In the genomic region with DNA sequence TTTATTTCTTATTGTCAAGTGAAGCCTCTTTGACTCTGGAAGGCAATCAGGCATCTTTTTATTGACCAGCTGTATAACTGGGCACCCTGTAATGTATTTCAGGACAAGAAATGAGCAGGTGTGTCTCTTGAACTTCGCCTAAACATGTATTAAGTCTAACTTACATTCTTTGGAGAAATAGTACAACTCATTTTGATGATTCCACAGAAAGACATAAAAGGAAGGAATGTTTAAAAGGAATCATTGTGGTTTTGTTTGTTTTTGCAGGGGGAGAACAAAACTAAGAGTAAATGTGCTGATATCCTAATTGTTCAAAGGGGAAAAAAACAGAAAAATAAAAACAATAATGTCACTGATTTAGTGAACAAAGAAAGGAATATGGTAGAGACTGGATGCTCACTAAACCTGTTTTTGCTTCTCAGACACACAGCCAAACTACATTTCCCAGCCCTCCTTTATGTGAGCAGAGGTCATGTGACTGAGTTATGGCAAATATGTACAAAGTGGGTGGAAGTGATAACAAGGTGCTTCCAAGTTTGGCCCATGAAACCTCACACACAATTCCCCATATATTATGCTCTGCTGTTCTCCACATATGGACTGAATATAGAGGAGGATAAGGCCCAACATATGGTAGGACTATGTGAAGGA, we compare ENCODE assay signal across 21 cellular contexts.
A peak's percentile ranks its signal among the peaks of the same experiment; 100 is the strongest.
DNase-seq lines count a peak whose midpoint lies in the region; ATAC-seq, FAIRE-seq and TF ChIP-seq lines count a peak whose summit lies in the region.
"Had no signal": no experiment of that assay in that cellular context is flagged by ENCODE, and none has a peak within 500 bp of the region (broad histone marks: within the 10 kb centered on the region; RNA-seq: fewer than 3 reads in every experiment).

No MANE protein-coding gene starts in this region.

- in situ Hi-C loops in K562 (cut with MboI), result no loop called here

- H3K36me3 ChIP-seq in K562 (ENCODE audit: control insufficient read depth, insufficient read depth, low read length) (no peaks in the 10 kb centered on the region; the same call in 2 of the 3 replicates), keratinocyte (ENCODE audit: control insufficient read depth in 2 of 2, extremely low read depth in 1 of 2, insufficient read depth in 2 of 2, low read length in 2 of 2) (no peaks in the 10 kb centered on the region), upper lobe of right lung (no peaks in the 10 kb centered on the region)
- H3K36me3 ChIP-seq: suprapubic skin, vagina had no signal

- POLR2A ChIA-PET in CD4-positive, alpha-beta T cell (lab: Charles Lee), result no interaction called here
- POLR2A ChIA-PET in K562 (lab: Yijun Ruan, JAX), result no interaction called here

- no peak overlapping the region for H2AFZ ChIP-seq in K562 (ENCODE audit: low read depth, low read length)
- no peak overlapping the region for H2AFZ ChIP-seq in keratinocyte (ENCODE audit: control insufficient read depth, low read length)

- intact Hi-C loops in CD4-positive, alpha-beta T cell (cut with DNase I, micrococcal nuclease), result no loop called here
- intact Hi-C loops in K562 (cut with micrococcal nuclease) (no loop called here), natural killer cell (cut with micrococcal nuclease) (no loop called here), upper lobe of right lung (cut with DNase I) (no loop called here)

- ATAC-seq in CD4-positive, alpha-beta T cell (ENCODE audit: poor library complexity), result no peak
- peak; percentile 59 for ATAC-seq in K562
- ATAC-seq in natural killer cell, result no peak
- no peak for ATAC-seq in upper lobe of right lung
- ATAC-seq: activated CD8-positive, alpha-beta T cell treated with anti-CD3 and anti-CD28 coated beads, Interleukin-2, amount 10 ng/mL, durations not matched to agents 7 days and 5 days; heart right ventricle; stimulated activated effector memory CD8-positive, alpha-beta T cell treated with anti-CD3 and anti-CD28 coated beads, Interleukin-12 subunit alpha, Interleukin-12 subunit beta, amount 100 ng/mL, for 72 hours had no signal

- H3K27ac Mint-ChIP-seq in CD4-positive, alpha-beta T cell, result peak overlapping the region; percentile 18
- no peak overlapping the region for H3K27ac Mint-ChIP-seq in natural killer cell
- H3K27ac Mint-ChIP-seq: activated B cell treated with CpG ODN at 0.5 μM for 24 hours; activated CD8-positive, alpha-beta T cell treated with anti-CD3 and anti-CD28 coated beads, Interleukin-2, amount 10 ng/mL, durations not matched to agents 7 days and 5 days; CD4-positive, CD25-positive, alpha-beta regulatory T cell; nephron progenitor cell; stimulated activated effector memory CD8-positive, alpha-beta T cell treated with anti-CD3 and anti-CD28 coated beads, Interleukin-12 subunit alpha, Interleukin-12 subunit beta, amount 100 ng/mL, for 72 hours; T-helper 2 cell treated with Interferon-gamma antibody and Interleukin-4, amounts not matched to agents 5 μg/mL and 100 μg/mL, for 36 hours had no signal

- dilution Hi-C loops in keratinocyte (cut with MboI; ENCODE audit: extremely low pct_ligation_motif_present, low sequenced_read_pairs), result no loop called here

- no peaks in the 10 kb centered on the region for H3K27me3 Mint-ChIP-seq in CD4-positive, alpha-beta T cell
- H3K27me3 Mint-ChIP-seq in natural killer cell (ENCODE audit: low read depth in 2 of 2), result no peaks in the 10 kb centered on the region
- H3K27me3 Mint-ChIP-seq: activated B cell treated with CpG ODN at 0.5 μM for 24 hours; CD4-positive, CD25-positive, alpha-beta regulatory T cell had no signal

- no peaks in the 10 kb centered on the region for H3K9me3 ChIP-seq in CD4-positive, alpha-beta T cell (ENCODE audit: control insufficient read depth, low read length)
- H3K9me3 ChIP-seq in K562 (replicated peaks; ENCODE audit: control insufficient read depth, insufficient read depth, low read depth, low read length) (no peaks in the 10 kb centered on the region), keratinocyte (ENCODE audit: control insufficient read depth, low read depth, low read length) (no peaks in the 10 kb centered on the region), upper lobe of right lung (no peaks in the 10 kb centered on the region)
- H3K9me3 ChIP-seq: heart right ventricle, suprapubic skin, vagina had no signal

- FAIRE-seq in K562 (lab: Jason Lieb, UNC) (peak; percentile 48), keratinocyte (lab: Jason Lieb, UNC) (peak; percentile 53)

- no peak overlapping the region for H3K4me3 Mint-ChIP-seq in CD4-positive, alpha-beta T cell
- H3K4me3 Mint-ChIP-seq in natural killer cell, result no peak overlapping the region
- H3K4me3 Mint-ChIP-seq: activated B cell treated with CpG ODN at 0.5 μM for 24 hours; activated CD8-positive, alpha-beta T cell treated with anti-CD3 and anti-CD28 coated beads, Interleukin-2, amount 10 ng/mL, durations not matched to agents 7 days and 5 days; CD4-positive, CD25-positive, alpha-beta regulatory T cell; nephron progenitor cell; stimulated activated effector memory CD8-positive, alpha-beta T cell treated with anti-CD3 and anti-CD28 coated beads, Interleukin-12 subunit alpha, Interleukin-12 subunit beta, amount 100 ng/mL, for 72 hours; T-helper 2 cell treated with Interferon-gamma antibody and Interleukin-4, amounts not matched to agents 5 μg/mL and 100 μg/mL, for 36 hours had no signal

- no peaks in the 10 kb centered on the region for H3K9me1 ChIP-seq in K562 (ENCODE audit: control insufficient read depth, insufficient read depth, low read length)
- H3K9me1 ChIP-seq in keratinocyte (ENCODE audit: control insufficient read depth, extremely low read depth, insufficient read depth, low read length), result no peaks in the 10 kb centered on the region

- TF ChIP-seq EP300 in K562 (IDR thresholded peaks at IDR 0.05; ENCODE audit: low read length), result no peak

- DNase-seq in CD4-positive, alpha-beta T cell, result no peak
- peak; percentile 49 for DNase-seq in HT-29 (ENCODE audit: low spot score)
- DNase-seq in K562 (ENCODE audit: extremely low read depth in 1 of 4, low spot score in 3 of 4), result peak in 1 of 4 experiments; percentile 11
- no peak for DNase-seq in keratinocyte (ENCODE audit: low read depth, low spot score)
- DNase-seq in natural killer cell, result no peak
- no peak for DNase-seq in upper lobe of right lung
- no peak for DNase-seq in activated CD4-positive, CD25-positive, alpha-beta regulatory T cell (lab: John Stamatoyannopoulos, UW)
- DNase-seq in NCI-H1417 (lab: John Stamatoyannopoulos, UW), result no peak
- DNase-seq: activated B cell treated with CpG ODN at 0.5 μM for 24 hours; activated CD8-positive, alpha-beta T cell treated with anti-CD3 and anti-CD28 coated beads, Interleukin-2, amount 10 ng/mL, durations not matched to agents 7 days and 5 days; activated gamma-delta T cell; CD4-positive, CD25-positive, alpha-beta regulatory T cell; dermis blood vessel endothelial cell; HCEC 1CT; heart right ventricle; NCI-H524; nephron progenitor cell had no signal

- H3K9ac ChIP-seq in K562 (ENCODE audit: insufficient read depth in 1 of 2, low read depth in 2 of 2, low read length in 2 of 2) (no peak overlapping the region), keratinocyte (ENCODE audit: control insufficient read depth, extremely low read depth, insufficient read depth, low read length) (no peak overlapping the region)

- no peak for TF ChIP-seq CTCF in CD4-positive, alpha-beta T cell (IDR thresholded peaks at IDR 0.05)
- no peak for TF ChIP-seq CTCF in K562 (IDR thresholded peaks at IDR 0.05 in 2 of 3, conservative IDR thresholded peaks at IDR 0.05 in 1 of 3; ENCODE audit: insufficient read depth in 2 of 3, low read depth in 1 of 3, low read length in 3 of 3)
- no peak for TF ChIP-seq CTCF in keratinocyte (optimal IDR thresholded peaks at IDR 0.05 in 1 of 3, IDR thresholded peaks at IDR 0.05 in 1 of 3, conservative IDR thresholded peaks at IDR 0.05 in 1 of 3; ENCODE audit: extremely low read depth in 1 of 3, insufficient read depth in 2 of 3, low read length in 3 of 3)
- no peak for TF ChIP-seq CTCF in natural killer cell (IDR thresholded peaks at IDR 0.05)
- TF ChIP-seq CTCF in upper lobe of right lung (IDR thresholded peaks at IDR 0.05), result no peak

- H4K20me1 ChIP-seq in K562 (replicated peaks; ENCODE audit: control insufficient read depth, insufficient read depth, low read length), result no peaks in the 10 kb centered on the region
- H4K20me1 ChIP-seq in keratinocyte (ENCODE audit: control insufficient read depth, extremely low read depth, insufficient read depth, low read length), result no peaks in the 10 kb centered on the region

- H3K4me2 ChIP-seq in K562 (ENCODE audit: insufficient read depth, low read length), result no peak overlapping the region
- no peak overlapping the region for H3K4me2 ChIP-seq in keratinocyte (ENCODE audit: control insufficient read depth, extremely low read depth, insufficient read depth, low read depth, low read length)

- no peak for TF ChIP-seq POLR2A in K562 (conservative IDR thresholded peaks at IDR 0.05)

- no TSS peak for BruUV-seq in K562 (replicated peaks; lab: Mats Ljungman, UMichigan)

- H3K4me1 ChIP-seq in K562 (replicated peaks in 1 of 2; ENCODE audit: control insufficient read depth in 2 of 2, insufficient read depth in 2 of 2, low read length in 2 of 2) (no peaks in the 10 kb centered on the region), keratinocyte (ENCODE audit: control insufficient read depth, extremely low read depth, insufficient read depth, low read length) (peaks cover 6% of the 10 kb centered on the region), upper lobe of right lung (no peaks in the 10 kb centered on the region)
- H3K4me1 ChIP-seq: heart right ventricle, suprapubic skin, vagina had no signal

- no peaks in the 10 kb centered on the region for H3K27me3 ChIP-seq in CD4-positive, alpha-beta T cell (ENCODE audit: control insufficient read depth, insufficient read depth, low read length)
- H3K27me3 ChIP-seq in K562 (ENCODE audit: control insufficient read depth in 2 of 2, insufficient read depth in 2 of 2, low read length in 2 of 2) (no peaks in the 10 kb centered on the region), keratinocyte (ENCODE audit: control insufficient read depth, extremely low read depth, insufficient read depth, low read length) (no peaks in the 10 kb centered on the region), upper lobe of right lung (no peaks in the 10 kb centered on the region)
- H3K27me3 ChIP-seq: heart right ventricle, suprapubic skin, vagina had no signal

- WGBS in K562 (ENCODE audit: insufficient coverage, low coverage, missing lambda C conversion rate), result 86% methylated on average over 1 of the region's 1 CpG

- H3K79me2 ChIP-seq in K562 (ENCODE audit: control insufficient read depth, insufficient read depth, low read length), result no peaks in the 10 kb centered on the region
- H3K79me2 ChIP-seq in keratinocyte (ENCODE audit: control insufficient read depth, insufficient read depth, low read length), result no peaks in the 10 kb centered on the region

- peaks cover 46% of the 10 kb centered on the region for H3K36me3 Mint-ChIP-seq in CD4-positive, alpha-beta T cell (ENCODE audit: low read depth)
- H3K36me3 Mint-ChIP-seq in natural killer cell, result no peaks in the 10 kb centered on the region
- H3K36me3 Mint-ChIP-seq: stimulated activated effector memory CD8-positive, alpha-beta T cell treated with anti-CD3 and anti-CD28 coated beads, Interleukin-12 subunit alpha, Interleukin-12 subunit beta, amount 100 ng/mL, for 72 hours had no signal

- H3K27ac ChIP-seq in CD4-positive, alpha-beta T cell (ENCODE audit: low read depth, low read length), result no peak overlapping the region
- H3K27ac ChIP-seq in K562 (ENCODE audit: extremely low read depth, low read depth, low read length) (no peak overlapping the region), keratinocyte (ENCODE audit: control insufficient read depth, insufficient read depth, low read length) (no peak overlapping the region), upper lobe of right lung (no peak overlapping the region)
- H3K27ac ChIP-seq: heart right ventricle, suprapubic skin, vagina had no signal

- TF ChIP-seq RAD21 in K562 (CRISPR knock-in tag; conservative IDR thresholded peaks at IDR 0.05 in 1 of 2, IDR thresholded peaks at IDR 0.05 in 1 of 2), result no peak

- H3K4me3 ChIP-seq in K562, result no peak overlapping the region
- H3K4me3 ChIP-seq in keratinocyte (ENCODE audit: control insufficient read depth in 2 of 3, extremely low read depth in 1 of 3, insufficient read depth in 2 of 3, low read depth in 1 of 3, low read length in 3 of 3), result no peak overlapping the region
- no peak overlapping the region for H3K4me3 ChIP-seq in upper lobe of right lung
- H3K4me3 ChIP-seq: heart right ventricle, suprapubic skin, vagina had no signal

- CTCF ChIA-PET in CD4-positive, alpha-beta T cell (lab: Charles Lee), result interaction anchor here (1.0 kb wide), 1 partner anchor 25 kb away, joined by 3 read pairs; no protein-coding TSS in a partner anchor
- CTCF ChIA-PET in K562 (lab: Yijun Ruan, JAX; ENCODE audit: low intra/inter-chr PET ratio), result no interaction called here

- H3K9me3 Mint-ChIP-seq in CD4-positive, alpha-beta T cell, result no peaks in the 10 kb centered on the region
- H3K9me3 Mint-ChIP-seq in natural killer cell, result no peaks in the 10 kb centered on the region

- peaks cover 37% of the 10 kb centered on the region for H3K4me1 Mint-ChIP-seq in CD4-positive, alpha-beta T cell (ENCODE audit: low read depth)
- peaks cover 0 to 7% of the 10 kb centered on the region in 2 donors for H3K4me1 Mint-ChIP-seq in natural killer cell
- H3K4me1 Mint-ChIP-seq: activated B cell treated with CpG ODN at 0.5 μM for 24 hours; nephron progenitor cell; stimulated activated effector memory CD8-positive, alpha-beta T cell treated with anti-CD3 and anti-CD28 coated beads, Interleukin-12 subunit alpha, Interleukin-12 subunit beta, amount 100 ng/mL, for 72 hours had no signal
